Comparison of ENCODE assay signal across 18 cellular contexts in the genomic region with DNA sequence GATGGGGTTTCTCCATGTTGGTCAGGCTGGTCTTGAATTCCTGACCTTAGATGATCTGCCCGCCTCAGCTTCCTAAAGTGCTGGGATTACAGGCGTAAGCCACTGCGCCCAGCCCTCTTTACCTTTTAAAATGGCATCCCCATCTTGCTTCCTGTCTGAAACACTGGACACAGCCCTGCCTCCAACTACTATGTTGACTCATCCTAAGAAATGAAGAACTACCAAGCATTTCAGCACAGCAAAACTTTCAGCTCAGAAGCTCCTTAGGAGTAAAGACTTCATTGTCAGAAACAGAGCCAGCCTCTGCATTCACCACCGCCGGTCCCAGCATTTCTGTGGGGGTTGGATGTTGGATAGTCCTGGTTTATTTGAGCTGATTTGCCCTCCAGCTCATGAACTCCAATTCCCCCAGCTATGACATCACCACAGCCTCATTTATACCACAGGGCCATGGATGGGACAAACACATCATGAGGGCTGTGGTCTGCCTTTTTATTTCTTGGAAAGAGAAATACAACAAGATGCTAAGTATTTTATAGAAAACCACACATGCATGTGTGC.
A peak's percentile ranks its signal among the peaks of the same experiment; 100 is the strongest.
DNase-seq lines count a peak whose midpoint lies in the region; ATAC-seq, FAIRE-seq and TF ChIP-seq lines count a peak whose summit lies in the region.
"Had no signal": no experiment of that assay in that cellular context is flagged by ENCODE, and none has a peak within 500 bp of the region (broad histone marks: within the 10 kb centered on the region; RNA-seq: fewer than 3 reads in every experiment).

No MANE protein-coding gene starts in this region.

- TF ChIP-seq CTCF in bronchial epithelial cell (IDR thresholded peaks at IDR 0.05; ENCODE audit: insufficient read depth, low read length, severe bottlenecking) (no peak), right lobe of liver (IDR thresholded peaks at IDR 0.05) (no peak)

- intact Hi-C loops in right lobe of liver (cut with DNase I) = no loop called here

- 77% methylated on average over 5 of the region's 5 CpGs for WGBS in right lobe of liver (ENCODE audit: insufficient coverage, low coverage, low lambda C conversion rate, missing lambda C conversion rate)

- peak overlapping the region in 2 of 3 donors; percentile 85 to 89 for H3K27ac ChIP-seq in right lobe of liver
- H3K27ac ChIP-seq: dorsolateral prefrontal cortex, left ventricle myocardium inferior had no signal

- peak; percentile 54 for DNase-seq in COLO829 (ENCODE audit: low spot score)
- DNase-seq in HS-5 (ENCODE audit: low read depth) = peak; percentile 20
- peak; percentile 12 for DNase-seq in bronchial epithelial cell (ENCODE audit: low read depth)
- DNase-seq in right lobe of liver = peak in 1 of 3 donors; percentile 10
- DNase-seq in cerebellum (ENCODE audit: low spot score) = no peak
- no peak for DNase-seq in OCI-M2 (lab: John Stamatoyannopoulos, UW; ENCODE audit: unreplicated experiment)
- DNase-seq in stimulated activated CD4-positive, alpha-beta T cell treated with anti-CD3 and anti-CD28 coated beads, Interleukin-15, amount 100 ng/mL, for 24 hours = no peak
- DNase-seq in GM12892 (ENCODE audit: insufficient read length) = no peak
- DNase-seq: activated CD4-positive, alpha-beta T cell treated with anti-CD3 and anti-CD28 coated beads, Interleukin-2, amount 50 U/mL, for 1 hour; activated gamma-delta T cell; aorta; BE2C; left ventricle myocardium inferior; NCI-H1436; NCI-H2227 treated with DMSO at 0.1 percent for 48 hours; SIG-M5 had no signal

- no peak overlapping the region for H3K4me3 ChIP-seq in bronchial epithelial cell (ENCODE audit: low read depth, low read length)
- no peak overlapping the region for H3K4me3 ChIP-seq in right lobe of liver
- H3K4me3 ChIP-seq: dorsolateral prefrontal cortex, left ventricle myocardium inferior had no signal

- H3K36me3 ChIP-seq in bronchial epithelial cell (ENCODE audit: control insufficient read depth, insufficient read depth, low read length) (no peaks in the 10 kb centered on the region), right lobe of liver (no peaks in the 10 kb centered on the region)
- H3K36me3 ChIP-seq: BE2C, left ventricle myocardium inferior had no signal

- H3K9me3 ChIP-seq in right lobe of liver = no peaks in the 10 kb centered on the region
- H3K9me3 ChIP-seq: BE2C, left ventricle myocardium inferior had no signal

- TF ChIP-seq POLR2A in right lobe of liver (IDR thresholded peaks at IDR 0.05) (no peak), GM12892 (IDR thresholded peaks at IDR 0.05; ENCODE audit: low read depth, low read length) (no peak)

- no peak for FAIRE-seq in bronchial epithelial cell (lab: Jason Lieb, UNC)
- FAIRE-seq in GM12892 (lab: Jason Lieb, UNC) = no peak

- H3K27me3 ChIP-seq in bronchial epithelial cell (ENCODE audit: control insufficient read depth, insufficient read depth, low read length) (peaks cover 2% of the 10 kb centered on the region), right lobe of liver (no peaks in the 10 kb centered on the region)
- H3K27me3 ChIP-seq: BE2C, dorsolateral prefrontal cortex had no signal

- H3K4me1 ChIP-seq in right lobe of liver = peaks cover 0 to 77% (median 33%) of the 10 kb centered on the region in 4 donors
- H3K4me1 ChIP-seq: BE2C had no signal

- no peak for ATAC-seq in right lobe of liver
- ATAC-seq: naive thymus-derived CD8-positive, alpha-beta T cell had no signal

Comparison
In these comparisons a context has a peak if more than half of its experiments do, and no peak if none do; other contexts are left out.
1. DNase-seq: peak in COLO829 (single experiment), HS-5 (single experiment) and bronchial epithelial cell (single experiment); none in cerebellum (single experiment), OCI-M2 (single experiment), stimulated activated CD4-positive, alpha-beta T cell treated with anti-CD3 and anti-CD28 coated beads, Interleukin-15, amount 100 ng/mL, for 24 hours (single experiment) and GM12892 (single experiment).